ENCODE assay signal across 8 cellular contexts in genomic region chr19:14496849-14497346, GRCh38. TPM values are rescaled to one million over a fixed set of nuclear protein-coding genes. Genes with fewer than 3 reads are reported as not detected.
A peak's percentile ranks its signal among the peaks of the same experiment; 100 is the strongest.
DNase-seq lines count a peak whose midpoint lies in the region; ATAC-seq, FAIRE-seq and TF ChIP-seq lines count a peak whose summit lies in the region.

No MANE protein-coding gene starts in this region.

- H3K9me2 ChIP-seq in HCT116 (ENCODE audit: insufficient read depth), result no peaks in the 10 kb centered on the region

- no peak for FAIRE-seq in GM19239 (lab: Jason Lieb, UNC)

- CTCF ChIA-PET in HCT116 (lab: Charles Lee), result interaction anchor here (0.7 to 1.8 kb wide), 7 partner anchors 7 to 360 kb away, joined by 3 to 5 read pairs (median 3); partner anchors contain the start of gene ASF1B

- peaks cover 36% of the 10 kb centered on the region for H3K79me2 ChIP-seq in HCT116 (ENCODE audit: insufficient read depth, low read length)

- TF ChIP-seq POLR2A in HCT116 (IDR thresholded peaks at IDR 0.05; ENCODE audit: borderline replicate concordance, extremely low read depth, insufficient read depth, insufficient read length), result no peak

- H3K36me3 ChIP-seq in HCT116 (ENCODE audit: control insufficient read depth in 1 of 2, insufficient read depth in 2 of 2, low read length in 2 of 2), result no peaks in the 10 kb centered on the region; a peak in 1 of 4 replicates

- no peaks in the 10 kb centered on the region for H3K9me3 ChIP-seq in HCT116 (ENCODE audit: control insufficient read depth in 1 of 2, insufficient read depth in 1 of 2, low read depth in 1 of 2, low read length in 2 of 2)

- intact Hi-C loops in HCT116 (cut with micrococcal nuclease), result no loop called here

- H3K27me3 ChIP-seq in HCT116 (ENCODE audit: insufficient read depth, low read length), result no peaks in the 10 kb centered on the region
- H3K27me3 ChIP-seq in foreskin keratinocyte, result no peaks in the 10 kb centered on the region

- POLR2A ChIA-PET in HCT116 (lab: Charles Lee), result interaction anchor here (0.7 to 3.1 kb wide), 6 partner anchors 10 to 360 kb away, joined by 3 to 15 read pairs (median 8); partner anchors contain the start of genes ASF1B and DNAJB1

- TF ChIP-seq CTCF in HCT116 (IDR thresholded peaks at IDR 0.05 in 2 of 3, conservative IDR thresholded peaks at IDR 0.05 in 1 of 3; ENCODE audit: borderline replicate concordance in 1 of 3, insufficient read depth in 1 of 3, low read depth in 2 of 3, low read length in 2 of 3) (no peak), VCaP (conservative IDR thresholded peaks at IDR 0.05) (no peak), foreskin keratinocyte (conservative IDR thresholded peaks at IDR 0.05) (no peak), GM13976 (IDR thresholded peaks at IDR 0.05; ENCODE audit: borderline replicate concordance, control extremely low read depth, extremely low read depth, insufficient read depth, missing control alignments) (no peak)

- no peak for TF ChIP-seq RAD21 in HCT116 (IDR thresholded peaks at IDR 0.05; ENCODE audit: low read depth)

- H3K4me3 ChIP-seq in HCT116 (replicated peaks in 1 of 2; ENCODE audit: low read depth in 1 of 2, low read length in 2 of 2), result peak overlapping the region in 1 of 2 experiments; percentile 78; a peak in 3 of 4 replicates

- RAD21 ChIA-PET in HCT116 (lab: Charles Lee; ENCODE audit: low non-redundant PET in 1 of 2, low total read pairs in 2 of 2, uncharacterized antibody in 2 of 2, unreplicated experiment in 2 of 2), result interaction anchor here in 1 of 2 experiments (1.0 kb wide), 1 partner anchor 10 kb away, joined by 3 read pairs; no protein-coding TSS in a partner anchor

- in situ Hi-C loops in GM13976 (cut with MboI; ENCODE audit: low sequenced_read_pairs, unreplicated experiment), result loop anchor here (25.0 kb wide), 1 partner anchor 310 kb away; no protein-coding TSS in a partner anchor

- TSS peak; percentile 56 for BruUV-seq in HCT116 (replicated peaks; lab: Mats Ljungman, UMichigan)

- no peaks in the 10 kb centered on the region for H4K20me1 ChIP-seq in HCT116 (ENCODE audit: insufficient read depth)

- H2AFZ ChIP-seq in HCT116 (ENCODE audit: low read depth, low read length, poor library complexity, severe bottlenecking), result no peak overlapping the region

- ATAC-seq in HCT116 (no peak), foreskin keratinocyte (peak; percentile 6), HG03280 (IDR thresholded peaks at IDR 0.05; ENCODE audit: unreplicated experiment) (no peak)

- H3K4me1 ChIP-seq in HCT116 (ENCODE audit: control insufficient read depth in 1 of 2, insufficient read depth in 2 of 2, low read length in 2 of 2) (peaks cover 20 to 29% of the 10 kb centered on the region in 2 experiments), foreskin keratinocyte (peaks cover 4% of the 10 kb centered on the region)

- DNase-seq in HCT116 (ENCODE audit: low read depth, low spot score) (no peak), foreskin keratinocyte (no peak), renal cortical epithelial cell (ENCODE audit: low read depth) (peak; percentile 64), GM13976 (ENCODE audit: low spot score) (no peak), GM19239 (ENCODE audit: insufficient read length, low spot score) (no peak), AG20443 (ENCODE audit: low spot score) (no peak)

- H3K27ac ChIP-seq in HCT116 (ENCODE audit: low read depth, low read length) (peak overlapping the region; percentile 54), VCaP (peak overlapping the region; percentile 85), foreskin keratinocyte (peak overlapping the region; percentile 66)

- peak overlapping the region; percentile 86 for H3K9ac ChIP-seq in HCT116 (ENCODE audit: low read length)

- H3K4me2 ChIP-seq in HCT116 (ENCODE audit: low read length), result peak overlapping the region; percentile 79

TF ChIP-seq in HCT116, 20 proteins besides CTCF, POLR2A, EP300 and RAD21:
- TF ChIP-seq POLR2AphosphoS5 (IDR thresholded peaks at IDR 0.05; ENCODE audit: low read depth, low read length) (no peak), YY1 (IDR thresholded peaks at IDR 0.05; ENCODE audit: extremely low read depth, insufficient replicate concordance, low read depth, low read length) (no peak), TCF7L2 (IDR thresholded peaks at IDR 0.05; ENCODE audit: borderline replicate concordance, extremely low read depth, insufficient read depth, insufficient read length) (no peak), MAX (IDR thresholded peaks at IDR 0.05) (no peak), EZH2 (IDR thresholded peaks at IDR 0.05) (no peak), ZFX (IDR thresholded peaks at IDR 0.05) (no peak), CEBPB (IDR thresholded peaks at IDR 0.05; ENCODE audit: low read depth) (no peak), ATF3 (IDR thresholded peaks at IDR 0.05) (no peak)

RNA-seq across cellular contexts. Expression of gene GIPC1, which starts 1.0 kb away (rescaled TPM):
- total RNA-seq in HCT116 (2021; ENCODE audit: unreplicated experiment), result 103 TPM
- 112 and 135 TPM in 2 replicates for polyA plus RNA-seq in HCT116 (2012)
- total RNA-seq in foreskin keratinocyte, result 228 and 256 TPM in 2 replicates
- polyA plus RNA-seq in foreskin keratinocyte, result 250 and 306 TPM in 2 replicates
- total RNA-seq in renal cortical epithelial cell, result 180 and 401 TPM in 2 replicates

RNA-seq across cellular contexts. Expression of gene DNAJB1, which starts 21.3 kb away (rescaled TPM):
- total RNA-seq in HCT116 (2021; ENCODE audit: unreplicated experiment) (175 TPM), foreskin keratinocyte (184 and 196 TPM in 2 replicates), renal cortical epithelial cell (55.3 and 58.9 TPM in 2 replicates)
- 129 and 139 TPM in 2 replicates for polyA plus RNA-seq in HCT116 (2012)
- 158 and 184 TPM in 2 replicates for polyA plus RNA-seq in foreskin keratinocyte

RNA-seq across cellular contexts. Expression of gene PTGER1, which starts 21.7 kb away (rescaled TPM):
- total RNA-seq in HCT116 (2021; ENCODE audit: unreplicated experiment), result 1.1 TPM
- polyA plus RNA-seq in HCT116 (2012), result 0.47 and 0.55 TPM in 2 replicates
- not detected in 2 replicates for total RNA-seq in foreskin keratinocyte
- 0.04 TPM in 1 of 2 replicates, not detected in the other for polyA plus RNA-seq in foreskin keratinocyte
- total RNA-seq in renal cortical epithelial cell, result 0.85 and 5.0 TPM in 2 replicates

RNA-seq across cellular contexts. Expression of gene TECR, which starts 32.5 kb away (rescaled TPM):
- total RNA-seq in HCT116 (2021; ENCODE audit: unreplicated experiment) (232 TPM), foreskin keratinocyte (137 and 146 TPM in 2 replicates), renal cortical epithelial cell (33.4 and 35.6 TPM in 2 replicates)
- polyA plus RNA-seq in HCT116 (2012), result 305 and 352 TPM in 2 replicates
- polyA plus RNA-seq in foreskin keratinocyte, result 287 and 299 TPM in 2 replicates
